Comparison of ENCODE assay signal across 10 cellular contexts in genomic region chr12:25388216-25388615, GRCh38.
DNase-seq lines count a peak whose midpoint lies in the region; TF ChIP-seq lines count a peak whose summit lies in the region.
"Had no signal": no experiment of that assay in that cellular context is flagged by ENCODE, and none has a peak within 500 bp of the region (broad histone marks: within the 10 kb centered on the region; RNA-seq: fewer than 3 reads in every experiment).

No MANE protein-coding gene starts in this region.

- intact Hi-C loops in activated T-helper 2 cell treated with anti-CD3 and anti-CD28 coated beads, Interferon-gamma antibody, Interleukin-2, Interleukin-4, amounts not matched to agents 10 μg/mL and 5 μg/mL and 100 μg/mL, durations not matched to agents 14 hours and 24 hours and 36 hours (cut with micrococcal nuclease) = loop anchor here (1.0 to 2.0 kb wide), 2 partner anchors 55 to 397 kb away; no protein-coding TSS in a partner anchor

- peak overlapping the region; percentile 83 for H3K27ac Mint-ChIP-seq in activated T-helper 2 cell treated with anti-CD3 and anti-CD28 coated beads, Interferon-gamma antibody, Interleukin-2, Interleukin-4, amounts not matched to agents 10 μg/mL and 5 μg/mL and 100 μg/mL, durations not matched to agents 14 hours and 24 hours and 36 hours
- no peak overlapping the region for H3K27ac Mint-ChIP-seq in neural crest cell (ENCODE audit: unreplicated experiment)
- H3K27ac Mint-ChIP-seq: neural progenitor cell had no signal

- peaks cover 4% of the 10 kb centered on the region for H3K9me3 Mint-ChIP-seq in activated T-helper 2 cell treated with anti-CD3 and anti-CD28 coated beads, Interferon-gamma antibody, Interleukin-2, Interleukin-4, amounts not matched to agents 10 μg/mL and 5 μg/mL and 100 μg/mL, durations not matched to agents 14 hours and 24 hours and 36 hours
- H3K9me3 Mint-ChIP-seq in neural crest cell = peaks cover 2% of the 10 kb centered on the region
- H3K9me3 Mint-ChIP-seq: type B pancreatic cell had no signal

- DNase-seq in DMS53 (lab: John Stamatoyannopoulos, UW) (peak; percentile 65), DMS53 treated with DMSO at 0.1 percent for 48 hours (lab: John Stamatoyannopoulos, UW; ENCODE audit: unreplicated experiment) (no peak), HT1080 (ENCODE audit: low read depth) (peak; percentile 10), neural crest cell (ENCODE audit: low read depth, low spot score) (no peak), cerebellar nuclear complex (lab: John Stamatoyannopoulos, UW) (no peak), HK-2 (ENCODE audit: unreplicated experiment) (no peak)
- peak; percentile 70 for DNase-seq in activated T-helper 2 cell treated with anti-CD3 and anti-CD28 coated beads, Interferon-gamma antibody, Interleukin-2, Interleukin-4, amounts not matched to agents 10 μg/mL and 5 μg/mL and 100 μg/mL, durations not matched to agents 14 hours and 24 hours and 36 hours (ENCODE audit: low spot score)
- DNase-seq in effector CD8-positive, alpha-beta T cell (lab: John Stamatoyannopoulos, UW) = no peak

- peaks cover 12% of the 10 kb centered on the region for H3K27me3 Mint-ChIP-seq in activated T-helper 2 cell treated with anti-CD3 and anti-CD28 coated beads, Interferon-gamma antibody, Interleukin-2, Interleukin-4, amounts not matched to agents 10 μg/mL and 5 μg/mL and 100 μg/mL, durations not matched to agents 14 hours and 24 hours and 36 hours (ENCODE audit: low read depth)
- H3K27me3 Mint-ChIP-seq in neural crest cell (ENCODE audit: low read depth) = peaks cover 13% of the 10 kb centered on the region

- peak overlapping the region; percentile 66 for H3K4me3 Mint-ChIP-seq in activated T-helper 2 cell treated with anti-CD3 and anti-CD28 coated beads, Interferon-gamma antibody, Interleukin-2, Interleukin-4, amounts not matched to agents 10 μg/mL and 5 μg/mL and 100 μg/mL, durations not matched to agents 14 hours and 24 hours and 36 hours (ENCODE audit: low read depth)
- H3K4me3 Mint-ChIP-seq in neural crest cell = peak overlapping the region; percentile 95

- peaks cover 9% of the 10 kb centered on the region for H3K36me3 Mint-ChIP-seq in activated T-helper 2 cell treated with anti-CD3 and anti-CD28 coated beads, Interferon-gamma antibody, Interleukin-2, Interleukin-4, amounts not matched to agents 10 μg/mL and 5 μg/mL and 100 μg/mL, durations not matched to agents 14 hours and 24 hours and 36 hours (ENCODE audit: low read depth)
- no peaks in the 10 kb centered on the region for H3K36me3 Mint-ChIP-seq in neural crest cell (ENCODE audit: low read depth)
- H3K36me3 Mint-ChIP-seq: neural progenitor cell had no signal

- TF ChIP-seq CTCF in neural crest cell (conservative IDR thresholded peaks at IDR 0.05) = no peak

- H3K4me1 Mint-ChIP-seq in activated T-helper 2 cell treated with anti-CD3 and anti-CD28 coated beads, Interferon-gamma antibody, Interleukin-2, Interleukin-4, amounts not matched to agents 10 μg/mL and 5 μg/mL and 100 μg/mL, durations not matched to agents 14 hours and 24 hours and 36 hours (ENCODE audit: low read depth) = peaks cover 37% of the 10 kb centered on the region
- H3K4me1 Mint-ChIP-seq in neural crest cell = peaks cover 27% of the 10 kb centered on the region

Comparison
In these comparisons a context has a peak if more than half of its experiments do, and no peak if none do; other contexts are left out.
1. DNase-seq: peak in DMS53 (single experiment), HT1080 (single experiment) and activated T-helper 2 cell treated with anti-CD3 and anti-CD28 coated beads, Interferon-gamma antibody, Interleukin-2, Interleukin-4, amounts not matched to agents 10 μg/mL and 5 μg/mL and 100 μg/mL, durations not matched to agents 14 hours and 24 hours and 36 hours (single experiment); none in DMS53 treated with DMSO at 0.1 percent for 48 hours (single experiment), neural crest cell (single experiment), cerebellar nuclear complex (0 of 2), effector CD8-positive, alpha-beta T cell (single experiment) and HK-2 (single experiment).